2 cellular contexts compared by ENCODE assay signal in genomic region chr4:87521757-87522374, GRCh38.
TF ChIP-seq lines count a peak whose summit lies in the region.

No MANE protein-coding gene starts in this region.

TF ChIP-seq in IMR-90, 13 proteins besides CTCF, POLR2A, EP300 and RAD21:
- no peak for TF ChIP-seq MXI1 (IDR thresholded peaks at IDR 0.05; ENCODE audit: borderline replicate concordance, low read depth, low read length)
- no peak for TF ChIP-seq BHLHE40 (IDR thresholded peaks at IDR 0.05; ENCODE audit: low read depth, low read length)
- TF ChIP-seq FOS (IDR thresholded peaks at IDR 0.05; ENCODE audit: low read depth, low read length) = no peak
- no peak for TF ChIP-seq MAZ (IDR thresholded peaks at IDR 0.05; ENCODE audit: borderline replicate concordance, low read depth, low read length)
- TF ChIP-seq NFE2L2 (IDR thresholded peaks at IDR 0.05; ENCODE audit: low read depth, low read length) = no peak
- no peak for TF ChIP-seq CHD1 (IDR thresholded peaks at IDR 0.05; ENCODE audit: low read depth, low read length)
- TF ChIP-seq USF2 (IDR thresholded peaks at IDR 0.05; ENCODE audit: low read depth, low read length) = no peak
- TF ChIP-seq ELK1 (IDR thresholded peaks at IDR 0.05; ENCODE audit: borderline replicate concordance, low read depth, low read length) = no peak
- no peak for TF ChIP-seq RFX5 (IDR thresholded peaks at IDR 0.05; ENCODE audit: low read depth, low read length)
- TF ChIP-seq SMC3 (IDR thresholded peaks at IDR 0.05; ENCODE audit: low read depth, low read length) = no peak
- no peak for TF ChIP-seq RCOR1 (IDR thresholded peaks at IDR 0.05; ENCODE audit: insufficient replicate concordance, low read length)
- TF ChIP-seq MAFK (IDR thresholded peaks at IDR 0.05; ENCODE audit: low read depth, low read length) = no peak
- TF ChIP-seq CEBPB (IDR thresholded peaks at IDR 0.05; ENCODE audit: low read depth, low read length) = no peak

TF ChIP-seq in K562, 482 proteins besides CTCF, POLR2A, EP300 and RAD21:
- TF ChIP-seq ZNF668 (CRISPR knock-in tag; IDR thresholded peaks at IDR 0.05) (no peak), FOSL1 (tag; conservative IDR thresholded peaks at IDR 0.05) (peak; percentile 38; the same call in 1 of the 2 replicates), ZNF830 (CRISPR knock-in tag; IDR thresholded peaks at IDR 0.05) (no peak), RBM22 (IDR thresholded peaks at IDR 0.05; ENCODE audit: low read depth, low read length, poor library complexity, severe bottlenecking) (no peak), NONO (IDR thresholded peaks at IDR 0.05; ENCODE audit: low read depth in 2 of 2, low read length in 1 of 2) (no peak), CCNT2 (IDR thresholded peaks at IDR 0.05; ENCODE audit: borderline replicate concordance, extremely low read depth, insufficient read length, low read depth, low read length) (no peak), ZNF316 (IDR thresholded peaks at IDR 0.05) (peak; percentile 69), C11orf30 (IDR thresholded peaks at IDR 0.05; ENCODE audit: low read depth) (peak; percentile 50), SREBF1 (IDR thresholded peaks at IDR 0.05; ENCODE audit: borderline replicate concordance, low read depth, low read length) (no peak), HNRNPK (IDR thresholded peaks at IDR 0.05; ENCODE audit: low read depth, low read length, poor library complexity, severe bottlenecking) (no peak), MEF2D (tag; conservative IDR thresholded peaks at IDR 0.05; ENCODE audit: low read depth) (peak; percentile 47; the same call in 1 of the 2 replicates), CBX8 (IDR thresholded peaks at IDR 0.05; ENCODE audit: borderline replicate concordance, extremely low read depth, low read depth, low read length, poor library complexity, severe bottlenecking) (no peak), SNRNP70 (optimal IDR thresholded peaks at IDR 0.05; ENCODE audit: low read depth, low read length) (no peak), ESRRA (IDR thresholded peaks at IDR 0.05; ENCODE audit: borderline replicate concordance, low read depth) (no peak), HLTF (IDR thresholded peaks at IDR 0.05) (no peak), TAF1 (IDR thresholded peaks at IDR 0.05; ENCODE audit: control insufficient read depth, extremely low read depth, insufficient read depth, low read length, severe bottlenecking) (no peak), BACH1 (tag; IDR thresholded peaks at IDR 0.05) (0 out of 2 replicates have a peak, but pooled peaks have one; percentile 59), SMARCA5 (IDR thresholded peaks at IDR 0.05) (no peak), PPARD (CRISPR knock-in tag; IDR thresholded peaks at IDR 0.05) (no peak), MEF2A (IDR thresholded peaks at IDR 0.05; ENCODE audit: control insufficient read depth, low read depth, low read length) (0 out of 2 replicates have a peak, but pooled peaks have one; percentile 35), SOX6 (IDR thresholded peaks at IDR 0.05) (no peak), POLR3A (IDR thresholded peaks at IDR 0.05; ENCODE audit: borderline replicate concordance, extremely low read depth, insufficient read depth, insufficient read length) (no peak), MAFK (IDR thresholded peaks at IDR 0.05; ENCODE audit: low read length) (peak; percentile 41; the same call in 1 of the 2 replicates), NFE2L1 (tag; IDR thresholded peaks at IDR 0.05; ENCODE audit: borderline replicate concordance, low read depth) (peak; percentile 10; the same call in 1 of the 2 replicates), MAFG (tag; conservative IDR thresholded peaks at IDR 0.05) (peak; percentile 77), E2F8 (IDR thresholded peaks at IDR 0.05; ENCODE audit: low read depth, partially characterized antibody) (no peak), HDAC6 (IDR thresholded peaks at IDR 0.05; ENCODE audit: low read depth, low read length) (no peak), NFE2 (IDR thresholded peaks at IDR 0.05; ENCODE audit: low read depth) (peak; percentile 78), JUND (IDR thresholded peaks at IDR 0.05; ENCODE audit: borderline replicate concordance, low read depth, low read length) (no peak), JUND (tag; IDR thresholded peaks at IDR 0.05; ENCODE audit: borderline replicate concordance, low read depth, low read length) (0 out of 3 replicates have a peak, but pooled peaks have one; percentile 39), RBBP5 (IDR thresholded peaks at IDR 0.05; ENCODE audit: borderline replicate concordance, insufficient read depth, low read length, poor library complexity, severe bottlenecking) (no peak)
- TF ChIP-seq, protein P1, sequence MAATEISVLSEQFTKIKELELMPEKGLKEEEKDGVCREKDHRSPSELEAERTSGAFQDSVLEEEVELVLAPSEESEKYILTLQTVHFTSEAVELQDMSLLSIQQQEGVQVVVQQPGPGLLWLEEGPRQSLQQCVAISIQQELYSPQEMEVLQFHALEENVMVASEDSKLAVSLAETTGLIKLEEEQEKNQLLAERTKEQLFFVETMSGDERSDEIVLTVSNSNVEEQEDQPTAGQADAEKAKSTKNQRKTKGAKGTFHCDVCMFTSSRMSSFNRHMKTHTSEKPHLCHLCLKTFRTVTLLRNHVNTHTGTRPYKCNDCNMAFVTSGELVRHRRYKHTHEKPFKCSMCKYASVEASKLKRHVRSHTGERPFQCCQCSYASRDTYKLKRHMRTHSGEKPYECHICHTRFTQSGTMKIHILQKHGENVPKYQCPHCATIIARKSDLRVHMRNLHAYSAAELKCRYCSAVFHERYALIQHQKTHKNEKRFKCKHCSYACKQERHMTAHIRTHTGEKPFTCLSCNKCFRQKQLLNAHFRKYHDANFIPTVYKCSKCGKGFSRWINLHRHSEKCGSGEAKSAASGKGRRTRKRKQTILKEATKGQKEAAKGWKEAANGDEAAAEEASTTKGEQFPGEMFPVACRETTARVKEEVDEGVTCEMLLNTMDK (IDR thresholded peaks at IDR 0.05; ENCODE audit: borderline replicate concordance, insufficient read depth, low read depth, low read length, poor library complexity, severe bottlenecking) = no peak
- TF ChIP-seq, protein P2, sequence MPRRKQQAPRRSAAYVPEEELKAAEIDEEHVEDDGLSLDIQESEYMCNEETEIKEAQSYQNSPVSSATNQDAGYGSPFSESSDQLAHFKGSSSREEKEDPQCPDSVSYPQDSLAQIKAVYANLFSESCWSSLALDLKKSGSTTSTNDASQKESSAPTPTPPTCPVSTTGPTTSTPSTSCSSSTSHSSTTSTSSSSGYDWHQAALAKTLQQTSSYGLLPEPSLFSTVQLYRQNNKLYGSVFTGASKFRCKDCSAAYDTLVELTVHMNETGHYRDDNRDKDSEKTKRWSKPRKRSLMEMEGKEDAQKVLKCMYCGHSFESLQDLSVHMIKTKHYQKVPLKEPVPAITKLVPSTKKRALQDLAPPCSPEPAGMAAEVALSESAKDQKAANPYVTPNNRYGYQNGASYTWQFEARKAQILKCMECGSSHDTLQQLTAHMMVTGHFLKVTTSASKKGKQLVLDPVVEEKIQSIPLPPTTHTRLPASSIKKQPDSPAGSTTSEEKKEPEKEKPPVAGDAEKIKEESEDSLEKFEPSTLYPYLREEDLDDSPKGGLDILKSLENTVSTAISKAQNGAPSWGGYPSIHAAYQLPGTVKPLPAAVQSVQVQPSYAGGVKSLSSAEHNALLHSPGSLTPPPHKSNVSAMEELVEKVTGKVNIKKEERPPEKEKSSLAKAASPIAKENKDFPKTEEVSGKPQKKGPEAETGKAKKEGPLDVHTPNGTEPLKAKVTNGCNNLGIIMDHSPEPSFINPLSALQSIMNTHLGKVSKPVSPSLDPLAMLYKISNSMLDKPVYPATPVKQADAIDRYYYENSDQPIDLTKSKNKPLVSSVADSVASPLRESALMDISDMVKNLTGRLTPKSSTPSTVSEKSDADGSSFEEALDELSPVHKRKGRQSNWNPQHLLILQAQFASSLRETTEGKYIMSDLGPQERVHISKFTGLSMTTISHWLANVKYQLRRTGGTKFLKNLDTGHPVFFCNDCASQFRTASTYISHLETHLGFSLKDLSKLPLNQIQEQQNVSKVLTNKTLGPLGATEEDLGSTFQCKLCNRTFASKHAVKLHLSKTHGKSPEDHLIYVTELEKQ (CRISPR knock-in tag; IDR thresholded peaks at IDR 0.05) = no peak
- TF ChIP-seq, protein P3, sequence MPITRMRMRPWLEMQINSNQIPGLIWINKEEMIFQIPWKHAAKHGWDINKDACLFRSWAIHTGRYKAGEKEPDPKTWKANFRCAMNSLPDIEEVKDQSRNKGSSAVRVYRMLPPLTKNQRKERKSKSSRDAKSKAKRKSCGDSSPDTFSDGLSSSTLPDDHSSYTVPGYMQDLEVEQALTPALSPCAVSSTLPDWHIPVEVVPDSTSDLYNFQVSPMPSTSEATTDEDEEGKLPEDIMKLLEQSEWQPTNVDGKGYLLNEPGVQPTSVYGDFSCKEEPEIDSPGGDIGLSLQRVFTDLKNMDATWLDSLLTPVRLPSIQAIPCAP (CRISPR knock-in tag; IDR thresholded peaks at IDR 0.05; ENCODE audit: borderline replicate concordance) = no peak
